1 cellular context compared by ENCODE assay signal in the genomic region with DNA sequence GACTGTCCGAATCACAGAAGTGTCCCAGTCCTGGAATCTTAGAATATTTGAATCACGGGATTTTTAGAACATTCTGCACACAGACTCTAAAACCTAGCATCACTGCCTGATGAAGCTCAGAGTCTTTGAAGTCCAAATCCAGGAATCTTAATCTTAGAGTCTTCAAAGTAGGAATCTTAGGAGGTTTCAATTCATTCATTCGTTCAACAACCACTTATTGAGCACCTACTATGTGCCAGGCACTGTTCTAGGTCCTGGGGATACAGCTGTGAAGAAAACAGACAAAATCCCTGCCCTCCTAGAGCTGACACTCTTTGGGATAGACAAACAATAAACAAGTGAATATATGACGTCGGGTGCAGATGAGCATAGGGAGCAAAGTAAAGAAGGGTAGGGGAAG.
TF ChIP-seq lines count a peak whose summit lies in the region.

No MANE protein-coding gene starts in this region.

TF ChIP-seq in SK-N-SH, 30 proteins besides CTCF, POLR2A, EP300 and RAD21:
- TF ChIP-seq NFIC (IDR thresholded peaks at IDR 0.05; ENCODE audit: borderline replicate concordance) (no peak), SMC3 (IDR thresholded peaks at IDR 0.05; ENCODE audit: low read depth, low read length) (no peak), MAX (IDR thresholded peaks at IDR 0.05; ENCODE audit: low read depth) (no peak), REST (IDR thresholded peaks at IDR 0.05; ENCODE audit: low read depth, low read length) (no peak), GABPA (IDR thresholded peaks at IDR 0.05; ENCODE audit: low read depth) (no peak), MEF2A (IDR thresholded peaks at IDR 0.05; ENCODE audit: borderline replicate concordance, low read depth) (no peak), MXI1 (IDR thresholded peaks at IDR 0.05; ENCODE audit: low read depth, low read length) (no peak), USF1 (IDR thresholded peaks at IDR 0.05; ENCODE audit: borderline replicate concordance, low read depth) (no peak), FOXJ3 (CRISPR knock-in tag; IDR thresholded peaks at IDR 0.05) (no peak), ZBTB33 (IDR thresholded peaks at IDR 0.05; ENCODE audit: borderline replicate concordance, low read depth) (no peak), SIN3A (IDR thresholded peaks at IDR 0.05; ENCODE audit: borderline replicate concordance, low read depth, low read length) (no peak), FOXM1 (IDR thresholded peaks at IDR 0.05; ENCODE audit: low read depth) (no peak), NRF1 (IDR thresholded peaks at IDR 0.05; ENCODE audit: low read depth, low read length) (no peak), TEAD4 (IDR thresholded peaks at IDR 0.05; ENCODE audit: borderline replicate concordance, insufficient read depth) (no peak), USF2 (IDR thresholded peaks at IDR 0.05; ENCODE audit: borderline replicate concordance, low read depth, low read length) (no peak), RXRA (IDR thresholded peaks at IDR 0.05; ENCODE audit: borderline replicate concordance, low read depth) (no peak), FOSL2 (IDR thresholded peaks at IDR 0.05; ENCODE audit: borderline replicate concordance, low read depth) (no peak)
- TF ChIP-seq, protein P1, sequence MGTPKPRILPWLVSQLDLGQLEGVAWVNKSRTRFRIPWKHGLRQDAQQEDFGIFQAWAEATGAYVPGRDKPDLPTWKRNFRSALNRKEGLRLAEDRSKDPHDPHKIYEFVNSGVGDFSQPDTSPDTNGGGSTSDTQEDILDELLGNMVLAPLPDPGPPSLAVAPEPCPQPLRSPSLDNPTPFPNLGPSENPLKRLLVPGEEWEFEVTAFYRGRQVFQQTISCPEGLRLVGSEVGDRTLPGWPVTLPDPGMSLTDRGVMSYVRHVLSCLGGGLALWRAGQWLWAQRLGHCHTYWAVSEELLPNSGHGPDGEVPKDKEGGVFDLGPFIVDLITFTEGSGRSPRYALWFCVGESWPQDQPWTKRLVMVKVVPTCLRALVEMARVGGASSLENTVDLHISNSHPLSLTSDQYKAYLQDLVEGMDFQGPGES (IDR thresholded peaks at IDR 0.05; ENCODE audit: low read depth, low read length), result no peak
- TF ChIP-seq, protein P2, sequence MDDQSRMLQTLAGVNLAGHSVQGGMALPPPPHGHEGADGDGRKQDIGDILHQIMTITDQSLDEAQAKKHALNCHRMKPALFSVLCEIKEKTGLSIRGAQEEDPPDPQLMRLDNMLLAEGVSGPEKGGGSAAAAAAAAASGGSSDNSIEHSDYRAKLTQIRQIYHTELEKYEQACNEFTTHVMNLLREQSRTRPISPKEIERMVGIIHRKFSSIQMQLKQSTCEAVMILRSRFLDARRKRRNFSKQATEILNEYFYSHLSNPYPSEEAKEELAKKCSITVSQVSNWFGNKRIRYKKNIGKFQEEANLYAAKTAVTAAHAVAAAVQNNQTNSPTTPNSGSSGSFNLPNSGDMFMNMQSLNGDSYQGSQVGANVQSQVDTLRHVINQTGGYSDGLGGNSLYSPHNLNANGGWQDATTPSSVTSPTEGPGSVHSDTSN (IDR thresholded peaks at IDR 0.05), result no peak
